ENCODE assay signal across 8 cellular contexts in the genomic region with DNA sequence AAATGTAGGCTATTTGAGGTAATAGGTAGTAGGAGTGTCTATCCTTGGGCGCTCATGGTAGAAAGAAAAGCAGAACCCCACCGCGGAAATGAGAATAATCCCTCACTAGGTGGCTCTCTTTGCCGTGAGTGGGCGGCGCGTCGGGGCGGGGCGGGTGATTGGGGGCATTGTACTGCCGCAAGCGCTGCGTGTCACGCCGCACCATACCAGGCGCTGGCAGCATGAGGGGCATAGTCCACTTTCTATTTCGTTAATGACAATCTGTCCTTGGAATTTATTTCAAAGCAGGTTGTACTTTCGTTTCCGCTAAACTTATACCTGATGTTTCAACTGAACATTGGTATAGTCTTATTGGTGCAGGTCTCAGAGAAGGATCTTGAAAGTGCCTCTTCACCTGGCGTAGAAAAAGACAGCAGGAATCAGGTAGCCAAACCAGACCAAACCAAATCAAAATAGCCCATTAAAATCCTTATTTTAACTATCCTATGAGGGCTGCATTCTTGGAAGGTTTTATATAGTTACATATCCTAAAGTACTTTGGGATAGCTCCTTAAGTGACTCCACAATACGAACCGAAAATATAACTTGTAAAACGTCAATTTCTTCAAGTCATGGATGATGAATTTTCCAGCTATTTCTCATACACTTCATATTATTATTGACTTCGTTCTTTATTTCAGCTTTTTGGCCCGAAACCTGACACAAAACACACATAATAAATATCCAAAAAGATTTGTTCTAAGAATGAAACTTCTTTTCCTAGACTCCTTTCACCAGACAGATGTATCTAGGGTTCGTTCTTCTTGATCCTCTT. TPM values are rescaled to one million over a fixed set of nuclear protein-coding genes. Genes with fewer than 3 reads are reported as not detected.
DNase-seq lines count a peak whose midpoint lies in the region; ATAC-seq and TF ChIP-seq lines count a peak whose summit lies in the region.

No MANE protein-coding gene starts in this region.

- 1% methylated on average over 26 of the region's 26 CpGs for WGBS in heart right ventricle, 2 donors

- H3K4me1 ChIP-seq in adipocyte (ENCODE audit: control insufficient read depth, insufficient read depth, low read length): peaks cover 15% of the 10 kb centered on the region
- peaks cover 0 to 40% (median 28%) of the 10 kb centered on the region in 9 donors for H3K4me1 ChIP-seq in heart right ventricle
- H3K4me1 ChIP-seq in upper lobe of right lung: peaks cover 15% of the 10 kb centered on the region

- no peaks in the 10 kb centered on the region for H3K27me3 ChIP-seq in adipocyte (replicated peaks; ENCODE audit: control insufficient read depth, insufficient read depth, low read length)
- no peaks in the 10 kb centered on the region for H3K27me3 ChIP-seq in heart right ventricle
- H3K27me3 ChIP-seq in upper lobe of right lung: no peaks in the 10 kb centered on the region

- TF ChIP-seq CTCF in heart right ventricle (IDR thresholded peaks at IDR 0.05) (peak; percentile 20 to 81 (median 61)), upper lobe of right lung (IDR thresholded peaks at IDR 0.05) (peak; percentile 58)

- intact Hi-C loops in heart right ventricle (cut with DNase I): loop anchor here in 9 of 10 donors (1.0 to 10.0 kb wide), 14 partner anchors 72 to 190 kb away; partner anchors contain the start of gene ARPC5 (in 4 of the 9)
- intact Hi-C loops in posterior vena cava (cut with DNase I): loop anchor here in 1 of 2 donors (10.0 kb wide), 1 partner anchor 64 kb away; no protein-coding TSS in a partner anchor
- intact Hi-C loops in upper lobe of right lung (cut with DNase I): no loop called here

- H3K4me3 ChIP-seq in adipocyte (ENCODE audit: low read length) (peak overlapping the region; percentile 91), heart right ventricle (peak overlapping the region; percentile 79 to 99 (median 96)), upper lobe of right lung (peak overlapping the region; percentile 93)

- H3K9me3 ChIP-seq in adipocyte (ENCODE audit: control insufficient read depth, low read length) (no peaks in the 10 kb centered on the region), heart right ventricle (no peaks in the 10 kb centered on the region), upper lobe of right lung (no peaks in the 10 kb centered on the region)

- DNase-seq in GM04504 (ENCODE audit: low read depth) (peak; percentile 30), NCI-H1436 (lab: John Stamatoyannopoulos, UW) (peak; percentile 77), SW480 (ENCODE audit: low spot score) (peak; percentile 90), adipocyte (ENCODE audit: low read depth) (peak; percentile 94), heart right ventricle (peak; percentile 88), posterior vena cava (ENCODE audit: low spot score) (peak; percentile 95), upper lobe of right lung (peak; percentile 94)

- H3K36me3 ChIP-seq in adipocyte (ENCODE audit: control insufficient read depth, insufficient read depth, low read length, severe bottlenecking): no peaks in the 10 kb centered on the region
- peaks cover 0 to 8% (median 0%) of the 10 kb centered on the region in 9 donors for H3K36me3 ChIP-seq in heart right ventricle
- H3K36me3 ChIP-seq in upper lobe of right lung: no peaks in the 10 kb centered on the region

- H3K9ac ChIP-seq in adipocyte (ENCODE audit: low read length): peak overlapping the region; percentile 98

- ATAC-seq in HG02642 (IDR thresholded peaks at IDR 0.05; ENCODE audit: poor library complexity, unreplicated experiment): peak; percentile 31
- ATAC-seq in heart right ventricle: peak; percentile 23 to 58 (median 48)
- ATAC-seq in upper lobe of right lung: peak; percentile 68

- H3K27ac ChIP-seq in heart right ventricle (peak overlapping the region; percentile 92 to 99 (median 96)), upper lobe of right lung (peak overlapping the region; percentile 99)

RNA-seq across cellular contexts. Expression of gene SMG7, which starts 1.9 kb away (rescaled TPM):
- total RNA-seq in heart right ventricle (10 to 100 TPM; 34.3 to 46.6 (median 39.2) TPM), posterior vena cava (10 to 100 TPM; 27.9 to 34.3 TPM), upper lobe of right lung (65.9 TPM)
- 10 to 100 TPM; 16.0 to 16.8 TPM for polyA plus RNA-seq in heart right ventricle

RNA-seq across cellular contexts. Expression of gene NMNAT2, which starts 52.2 kb away (rescaled TPM):
- total RNA-seq in heart right ventricle: 1 to 10 TPM; 1.5 to 5.8 (median 2.3) TPM
- polyA plus RNA-seq in heart right ventricle: under 1 TPM; 0.23 to 0.73 TPM
- 1 to 10 TPM in 1 of 2 donors, under 1 TPM in 1; 0.60 to 1.1 TPM for total RNA-seq in posterior vena cava
- total RNA-seq in upper lobe of right lung: 0.38 TPM

Comparison
In these comparisons a context has a peak if more than half of its experiments do, and no peak if none do; other contexts are left out.
1. Peak in every context shown above with its lines: DNase-seq, ATAC-seq, H3K4me3 ChIP-seq and H3K27ac ChIP-seq.
2. DNase-seq: peak in every context shown above with its lines; median percentile 95 in posterior vena cava; 94 in adipocyte; 94 in upper lobe of right lung; 90 in SW480; 88 in heart right ventricle; 77 in NCI-H1436; 30 in GM04504.